Comparison of ENCODE assay signal across 13 cellular contexts in genomic region chr6:163668061-163668426, GRCh38.
DNase-seq lines count a peak whose midpoint lies in the region; ATAC-seq, FAIRE-seq and TF ChIP-seq lines count a peak whose summit lies in the region.
"Had no signal": no experiment of that assay in that cellular context is flagged by ENCODE, and none has a peak within 500 bp of the region (broad histone marks: within the 10 kb centered on the region; RNA-seq: fewer than 3 reads in every experiment).

No MANE protein-coding gene starts in this region.

- peaks cover 0 to 5% of the 10 kb centered on the region in 2 donors for H3K4me1 ChIP-seq in kidney (ENCODE audit: control insufficient read depth in 1 of 2, insufficient read depth in 1 of 2, low read depth in 1 of 2, low read length in 2 of 2)

- H3K27me3 Mint-ChIP-seq in immature natural killer cell (ENCODE audit: low read depth in 3 of 3) (peaks cover 0 to 10% (median 4%) of the 10 kb centered on the region in 3 donors), chondrocyte (ENCODE audit: low read depth) (no peaks in the 10 kb centered on the region)
- H3K27me3 Mint-ChIP-seq: central memory CD8-positive, alpha-beta T cell had no signal

- H3K9me3 Mint-ChIP-seq in immature natural killer cell (no peaks in the 10 kb centered on the region), chondrocyte (ENCODE audit: low read depth) (no peaks in the 10 kb centered on the region)
- H3K9me3 Mint-ChIP-seq: CD8-positive, alpha-beta T cell; central memory CD8-positive, alpha-beta T cell had no signal

- H3K27ac ChIP-seq in kidney (ENCODE audit: low read depth in 2 of 2, low read length in 2 of 2): no peak overlapping the region
- H3K27ac ChIP-seq: RWPE1 had no signal

- no peaks in the 10 kb centered on the region for H3K36me3 Mint-ChIP-seq in immature natural killer cell
- no peaks in the 10 kb centered on the region for H3K36me3 Mint-ChIP-seq in chondrocyte (ENCODE audit: low read depth)
- H3K36me3 Mint-ChIP-seq: CD8-positive, alpha-beta T cell had no signal

- H3K4me3 ChIP-seq in kidney (ENCODE audit: low read length in 2 of 2): no peak overlapping the region

- DNase-seq in immature natural killer cell: no peak
- DNase-seq in kidney: no peak
- no peak for DNase-seq in NCI-H146 (lab: John Stamatoyannopoulos, UW)
- no peak for DNase-seq in OCI-M2 (lab: John Stamatoyannopoulos, UW; ENCODE audit: unreplicated experiment)
- no peak for DNase-seq in chondrocyte (ENCODE audit: low spot score)
- DNase-seq: islet precursor cell had no signal

- H3K4me3 Mint-ChIP-seq in immature natural killer cell (peak overlapping the region; percentile 56 to 88 (median 83)), chondrocyte (ENCODE audit: unreplicated experiment) (no peak overlapping the region)

- no peak overlapping the region for H3K9ac ChIP-seq in kidney (ENCODE audit: low read length in 2 of 2)

- peak; percentile 67 for ATAC-seq in GM18511 (IDR thresholded peaks at IDR 0.05; ENCODE audit: unreplicated experiment)
- peak; percentile 47 for ATAC-seq in GM21526 (IDR thresholded peaks at IDR 0.05; ENCODE audit: low FRiP score, unreplicated experiment)
- ATAC-seq in HG03432 (IDR thresholded peaks at IDR 0.05; ENCODE audit: unreplicated experiment): peak; percentile 66

- H3K9me3 ChIP-seq in kidney (ENCODE audit: control insufficient read depth in 1 of 2, low read length in 2 of 2): no peaks in the 10 kb centered on the region

- no peaks in the 10 kb centered on the region for H3K36me3 ChIP-seq in kidney (ENCODE audit: control insufficient read depth in 1 of 2, insufficient read depth in 2 of 2, low read length in 2 of 2)

- peak overlapping the region in 4 of 6 donors; percentile 34 to 80 (median 74) for H3K27ac Mint-ChIP-seq in immature natural killer cell
- no peak overlapping the region for H3K27ac Mint-ChIP-seq in chondrocyte (ENCODE audit: unreplicated experiment)

- intact Hi-C loops in kidney (cut with DNase I): no loop called here

- no peak for TF ChIP-seq CTCF in kidney (IDR thresholded peaks at IDR 0.05; ENCODE audit: borderline replicate concordance, extremely low read depth, insufficient read depth)
- TF ChIP-seq CTCF in chondrocyte (IDR thresholded peaks at IDR 0.05): no peak

- H3K4me1 Mint-ChIP-seq in immature natural killer cell (peaks cover 21 to 25% of the 10 kb centered on the region in 2 donors), chondrocyte (ENCODE audit: low read depth) (peaks cover 9% of the 10 kb centered on the region)

- no peak for FAIRE-seq in kidney (lab: Jason Lieb, UNC)
- FAIRE-seq: H1 had no signal
